Comparison of ENCODE assay signal across 8 cellular contexts in the genomic region with DNA sequence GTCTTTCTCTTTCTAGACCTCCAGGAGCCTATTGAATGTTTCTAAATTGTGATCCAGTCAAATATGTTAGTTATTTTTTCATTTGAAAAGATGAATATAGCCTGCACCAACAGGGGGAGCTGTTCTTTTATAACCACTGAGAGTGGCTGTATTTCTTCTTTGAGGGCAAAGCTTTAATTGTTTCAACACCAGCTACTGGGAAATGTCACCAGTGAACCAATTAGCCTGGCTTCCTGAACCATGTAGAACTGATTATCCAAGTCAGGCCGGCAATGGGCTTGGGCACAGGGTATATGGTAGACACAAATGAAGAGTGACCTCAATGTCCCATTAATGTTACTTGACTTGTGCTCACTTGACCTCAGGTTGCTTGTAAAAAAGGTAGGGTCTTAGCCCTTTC. TPM values are rescaled to one million over a fixed set of nuclear protein-coding genes. Genes with fewer than 3 reads are reported as not detected.
A peak's percentile ranks its signal among the peaks of the same experiment; 100 is the strongest.
DNase-seq lines count a peak whose midpoint lies in the region; ATAC-seq and TF ChIP-seq lines count a peak whose summit lies in the region.

No MANE protein-coding gene starts in this region.

- no peaks in the 10 kb centered on the region for H3K9me2 ChIP-seq in HCT116 (ENCODE audit: insufficient read depth)

- TF ChIP-seq POLR2A in HCT116 (IDR thresholded peaks at IDR 0.05; ENCODE audit: borderline replicate concordance, extremely low read depth, insufficient read depth, insufficient read length), result no peak

- intact Hi-C loops in HCT116 (cut with micrococcal nuclease), result loop anchor here (1.0 to 5.0 kb wide), 2 partner anchors 73 to 135 kb away; a partner anchor contains a TSS
- intact Hi-C loops in sciatic nerve (cut with DNase I), result no loop called here

- DNase-seq in BE2C (peak; percentile 39), HCT116 (ENCODE audit: low read depth, low spot score) (peak; percentile 33), SK-N-DZ (ENCODE audit: low spot score) (peak; percentile 23), cerebellar cortex (ENCODE audit: low spot score) (peak; percentile 10), nephron progenitor cell (no peak), middle frontal gyrus (ENCODE audit: extremely low spot score, low spot score) (no peak), NCI-H1105 (lab: John Stamatoyannopoulos, UW) (no peak), sciatic nerve (ENCODE audit: low spot score) (no peak)

- no TSS peak for BruUV-seq in HCT116 (replicated peaks; lab: Mats Ljungman, UMichigan)

- H3K36me3 ChIP-seq in BE2C (no peaks in the 10 kb centered on the region), HCT116 (ENCODE audit: control insufficient read depth in 1 of 2, insufficient read depth in 2 of 2, low read length in 2 of 2) (no peaks in the 10 kb centered on the region)

- peak; percentile 70 for TF ChIP-seq RAD21 in HCT116 (IDR thresholded peaks at IDR 0.05; ENCODE audit: low read depth)

- no peaks in the 10 kb centered on the region for H3K36me3 Mint-ChIP-seq in nephron progenitor cell (ENCODE audit: low read depth)

- H3K9me3 Mint-ChIP-seq in nephron progenitor cell, result no peaks in the 10 kb centered on the region

- H2AFZ ChIP-seq in HCT116 (ENCODE audit: low read depth, low read length, poor library complexity, severe bottlenecking), result no peak overlapping the region

- RAD21 ChIA-PET in HCT116 (lab: Charles Lee; ENCODE audit: low non-redundant PET in 1 of 2, low total read pairs in 2 of 2, uncharacterized antibody in 2 of 2, unreplicated experiment in 2 of 2), result interaction anchor here (0.7 to 1.3 kb wide), 2 partner anchors 73 kb away, joined by 4 to 6 read pairs; no protein-coding TSS in a partner anchor

- CTCF ChIA-PET in HCT116 (lab: Charles Lee), result interaction anchor here (0.7 to 2.1 kb wide), 22 partner anchors 8 to 353 kb away, joined by 3 to 35 read pairs (median 4); a partner anchor contains a TSS

- peaks cover 8% of the 10 kb centered on the region for H3K4me1 Mint-ChIP-seq in nephron progenitor cell

- POLR2A ChIA-PET in HCT116 (lab: Charles Lee), result interaction anchor here (1.3 to 1.7 kb wide), 2 partner anchors 137 to 139 kb away, joined by 4 to 5 read pairs; a partner anchor contains a TSS

- no peak overlapping the region for H3K27ac Mint-ChIP-seq in nephron progenitor cell

- ATAC-seq in HCT116 (no peak; the same call in 1 of the 2 replicates), sciatic nerve (no peak)

- no peaks in the 10 kb centered on the region for H3K4me1 ChIP-seq in BE2C
- H3K4me1 ChIP-seq in HCT116 (ENCODE audit: control insufficient read depth in 1 of 2, insufficient read depth in 2 of 2, low read length in 2 of 2), result peaks cover 2 to 22% of the 10 kb centered on the region in 2 experiments; a peak in 2 of 4 replicates

- peaks cover 5% of the 10 kb centered on the region for H3K27me3 ChIP-seq in BE2C
- no peaks in the 10 kb centered on the region for H3K27me3 ChIP-seq in HCT116 (ENCODE audit: insufficient read depth, low read length)

- H3K4me3 ChIP-seq in BE2C (ENCODE audit: low read depth, low read length) (no peak overlapping the region), HCT116 (replicated peaks in 1 of 2; ENCODE audit: low read depth in 1 of 2, low read length in 2 of 2) (no peak overlapping the region)

- no peak overlapping the region for H3K9ac ChIP-seq in HCT116 (ENCODE audit: low read length)

- H3K4me2 ChIP-seq in HCT116 (ENCODE audit: low read length), result no peak overlapping the region

- H3K27me3 Mint-ChIP-seq in nephron progenitor cell (ENCODE audit: low read depth, poor library complexity), result peaks cover 15% of the 10 kb centered on the region

- H3K4me3 Mint-ChIP-seq in nephron progenitor cell, result no peak overlapping the region

- TF ChIP-seq CTCF in BE2C (IDR thresholded peaks at IDR 0.05; ENCODE audit: low read depth, low read length) (peak; percentile 71), HCT116 (IDR thresholded peaks at IDR 0.05 in 2 of 3, conservative IDR thresholded peaks at IDR 0.05 in 1 of 3; ENCODE audit: borderline replicate concordance in 1 of 3, insufficient read depth in 1 of 3, low read depth in 2 of 3, low read length in 2 of 3) (peak; percentile 59 to 86 (median 67); a peak in 5 of 6 replicates), nephron progenitor cell (IDR thresholded peaks at IDR 0.05) (peak; percentile 36)

- H3K79me2 ChIP-seq in HCT116 (ENCODE audit: insufficient read depth, low read length), result no peaks in the 10 kb centered on the region

- no peaks in the 10 kb centered on the region for H3K9me3 ChIP-seq in BE2C
- no peaks in the 10 kb centered on the region for H3K9me3 ChIP-seq in HCT116 (ENCODE audit: control insufficient read depth in 1 of 2, insufficient read depth in 1 of 2, low read depth in 1 of 2, low read length in 2 of 2)

- no peak overlapping the region for H3K27ac ChIP-seq in HCT116 (ENCODE audit: low read depth, low read length)

- no peaks in the 10 kb centered on the region for H4K20me1 ChIP-seq in HCT116 (ENCODE audit: insufficient read depth)

TF ChIP-seq in HCT116, 20 proteins besides CTCF, POLR2A, EP300 and RAD21:
- no peak for TF ChIP-seq SP1 (IDR thresholded peaks at IDR 0.05; ENCODE audit: low read depth)
- no peak for TF ChIP-seq EGR1 (IDR thresholded peaks at IDR 0.05; ENCODE audit: low read depth)
- no peak for TF ChIP-seq CEBPB (IDR thresholded peaks at IDR 0.05; ENCODE audit: low read depth)
- no peak for TF ChIP-seq TCF7L2 (IDR thresholded peaks at IDR 0.05; ENCODE audit: borderline replicate concordance, extremely low read depth, insufficient read depth, insufficient read length)

RNA-seq across cellular contexts. Expression of a gene that starts 4.8 kb away (rescaled TPM):
- 0.40 TPM for polyA plus RNA-seq in BE2C (2012; ENCODE audit: insufficient read depth, insufficient read length, low read depth)
- total RNA-seq in HCT116 (2021; ENCODE audit: unreplicated experiment) (0.76 TPM), sciatic nerve (3.5 TPM)
- 0.80 and 1.4 TPM in 2 replicates for polyA plus RNA-seq in HCT116 (2012)
- polyA plus RNA-seq in SK-N-DZ (2014; cell fraction: cytosol; rRNA removed), result not detected in 2 replicates
- polyA plus RNA-seq in SK-N-DZ (2014; cell fraction: nucleus; rRNA removed), result not detected in 2 replicates

Comparison
In these comparisons a context has a peak if more than half of its experiments do, and no peak if none do; other contexts are left out.
1. DNase-seq: peak in BE2C (single experiment), HCT116 (single experiment), SK-N-DZ (single experiment) and cerebellar cortex (single experiment); none in nephron progenitor cell (single experiment), middle frontal gyrus (single experiment), NCI-H1105 (single experiment) and sciatic nerve (single experiment).
2. Peak in every context shown above with its lines, with median percentiles within 50 percentile points of each other: CTCF ChIP-seq.